ENCODE assay signal across 8 cellular contexts in the genomic region with DNA sequence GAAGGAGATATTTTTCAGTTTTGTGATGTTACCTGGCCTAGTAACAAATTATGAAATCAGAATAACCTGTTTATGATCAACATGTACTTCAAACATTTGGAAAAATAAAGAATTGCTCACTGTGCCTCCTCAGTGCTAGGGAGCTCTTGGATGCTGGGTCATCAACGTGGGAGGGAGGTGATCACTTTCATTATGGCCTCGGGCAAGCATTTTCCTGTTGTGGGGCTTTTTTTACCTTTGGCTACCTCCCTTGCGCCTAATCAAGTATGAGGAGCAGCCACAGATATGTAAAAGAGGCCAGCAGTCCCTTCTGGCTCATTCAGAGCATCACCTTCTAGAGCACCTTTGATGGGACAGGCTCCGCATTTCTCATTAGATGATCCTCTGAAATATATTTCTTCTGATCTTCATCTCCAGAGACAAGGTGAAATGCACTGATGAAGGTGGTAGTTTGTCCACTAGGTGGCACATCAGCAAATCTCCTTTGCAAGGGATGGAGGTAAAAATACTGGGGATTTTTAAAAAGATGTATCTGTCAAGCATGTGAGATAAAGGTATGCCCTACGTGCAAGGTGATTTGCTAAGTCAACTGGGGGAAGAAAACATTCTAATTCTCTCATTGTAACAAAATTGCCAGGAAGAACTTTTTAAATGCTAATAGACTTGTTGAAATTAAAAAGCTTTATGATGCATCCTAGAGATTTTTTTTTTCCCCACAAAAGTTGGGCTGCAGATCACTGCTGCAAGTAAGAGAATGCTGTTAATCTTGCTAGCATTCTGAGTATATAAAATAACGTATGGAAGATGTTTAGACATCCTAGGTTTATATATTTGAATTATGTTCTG.
DNase-seq lines count a peak whose midpoint lies in the region; ATAC-seq and TF ChIP-seq lines count a peak whose summit lies in the region.

No MANE protein-coding gene starts in this region.

- 0 out of 2 replicates have a peak, but pooled peaks cover 3% of the 10 kb centered on the region for H4K20me1 ChIP-seq in OCI-LY7 (ENCODE audit: insufficient read depth, low read length)

- ATAC-seq in HG02885 (IDR thresholded peaks at IDR 0.05; ENCODE audit: poor library complexity, unreplicated experiment) (peak; percentile 76), HG03196 (IDR thresholded peaks at IDR 0.05; ENCODE audit: unreplicated experiment) (no peak)

- no peaks in the 10 kb centered on the region for H3K79me2 ChIP-seq in OCI-LY7 (ENCODE audit: insufficient read depth, low read depth, low read length)

- no peaks in the 10 kb centered on the region for H3K9me3 ChIP-seq in OCI-LY7 (ENCODE audit: low read length)

- CTCF ChIA-PET in OCI-LY7 (lab: Charles Lee; ENCODE audit: unreplicated experiment) = interaction anchor here (0.6 to 1.0 kb wide), 2 partner anchors 56 to 335 kb away, joined by 3 read pairs; no protein-coding TSS in a partner anchor

- POLR2A ChIA-PET in OCI-LY7 (lab: Charles Lee) = interaction anchor here (0.7 kb wide), 1 partner anchor 169 kb away, joined by 3 read pairs; no protein-coding TSS in a partner anchor

- no peaks in the 10 kb centered on the region for H3K4me1 ChIP-seq in OCI-LY7 (ENCODE audit: insufficient read depth, low read length, poor library complexity, severe bottlenecking)

- no peaks in the 10 kb centered on the region for H3K9me2 ChIP-seq in OCI-LY7 (ENCODE audit: insufficient read depth, low read length)

- no peaks in the 10 kb centered on the region for H3K36me3 ChIP-seq in OCI-LY7 (ENCODE audit: insufficient read depth, low read length)

- TF ChIP-seq CTCF in OCI-LY7 (conservative IDR thresholded peaks at IDR 0.05; ENCODE audit: low read length) = peak; percentile 85

- no TSS peak for BruUV-seq in OCI-LY7 (replicated peaks; lab: Mats Ljungman, UMichigan)

- H3K4me3 ChIP-seq in OCI-LY7 (ENCODE audit: low read depth, low read length, poor library complexity, severe bottlenecking) = no peak overlapping the region

- intact Hi-C loops in OCI-LY7 (cut with micrococcal nuclease; ENCODE audit: unreplicated experiment) = loop anchor here (1.0 to 5.0 kb wide), 2 partner anchors 118 to 393 kb away; no protein-coding TSS in a partner anchor

- no peak overlapping the region for H3K27ac ChIP-seq in OCI-LY7 (ENCODE audit: low read depth, low read length, poor library complexity, severe bottlenecking)

- DNase-seq in stimulated activated CD4-positive, alpha-beta T cell treated with anti-CD3 and anti-CD28 coated beads, Interleukin-12 subunit alpha, Interleukin-12 subunit beta, amount 100 ng/mL, for 48 hours (ENCODE audit: low read depth in 2 of 3, low spot score in 1 of 3) = peak; percentile 20 to 59 (median 30)
- DNase-seq in stimulated activated CD4-positive, alpha-beta T cell treated with anti-CD3 and anti-CD28 coated beads, Interleukin-12 subunit alpha, Interleukin-12 subunit beta, amount 100 ng/mL, for 4 hours = no peak
- DNase-seq in OCI-LY7 (ENCODE audit: low spot score) = peak; percentile 54
- peak; percentile 39 for DNase-seq in amniotic epithelial cell (ENCODE audit: low read depth)
- peak; percentile 78 for DNase-seq in inferior parietal cortex (ENCODE audit: extremely low spot score)
- DNase-seq in stimulated activated CD4-positive, alpha-beta T cell treated with anti-CD3 and anti-CD28 coated beads, Interleukin-2, amount 100 ng/mL, for 4 hours (ENCODE audit: low read depth) = peak; percentile 35

- no peak overlapping the region for H2AFZ ChIP-seq in OCI-LY7 (ENCODE audit: low read length)

- no peak overlapping the region for H3K4me2 ChIP-seq in OCI-LY7 (ENCODE audit: low read length)
